Comparison of ENCODE assay signal across 8 cellular contexts in genomic region chrX:74383611-74384010, GRCh38. TPM values are rescaled to one million over a fixed set of nuclear protein-coding genes. Genes with fewer than 3 reads are reported as not detected.
DNase-seq lines count a peak whose midpoint lies in the region; ATAC-seq and TF ChIP-seq lines count a peak whose summit lies in the region.

No MANE protein-coding gene starts in this region.

- H3K27me3 ChIP-seq in Caco-2 (replicated peaks; ENCODE audit: control insufficient read depth, insufficient read depth, low read length), result no peaks in the 10 kb centered on the region

- DNase-seq in Caco-2 (peak; percentile 25 to 33), NCI-H82 treated with DMSO at 0.1 percent for 48 hours (lab: John Stamatoyannopoulos, UW; ENCODE audit: unreplicated experiment) (peak; percentile 2), cerebellum (ENCODE audit: low spot score) (peak; percentile 17), left kidney (ENCODE audit: low read depth, low spot score) (peak; percentile 66), middle frontal gyrus (ENCODE audit: extremely low spot score, low spot score) (no peak)

- CTCF ChIA-PET in Caco-2 (lab: Charles Lee), result no interaction called here

- H3K27me3 Mint-ChIP-seq in Caco-2 (ENCODE audit: insufficient read depth, unreplicated experiment), result no peaks in the 10 kb centered on the region

- no peaks in the 10 kb centered on the region for H3K9me3 ChIP-seq in Caco-2

- H3K4me1 Mint-ChIP-seq in Caco-2 (ENCODE audit: low read depth, unreplicated experiment), result no peaks in the 10 kb centered on the region

- no peaks in the 10 kb centered on the region for H3K9me3 Mint-ChIP-seq in Caco-2 (ENCODE audit: unreplicated experiment)

- intact Hi-C loops in Caco-2 (cut with micrococcal nuclease; ENCODE audit: unreplicated experiment), result loop anchor here (1.0 to 5.0 kb wide), 3 partner anchors 75 to 167 kb away; no protein-coding TSS in a partner anchor

- H3K4me3 Mint-ChIP-seq in Caco-2 (ENCODE audit: unreplicated experiment), result no peak overlapping the region

- POLR2A ChIA-PET in Caco-2 (lab: Charles Lee), result no interaction called here

- no peaks in the 10 kb centered on the region for H3K36me3 ChIP-seq in Caco-2 (ENCODE audit: control insufficient read depth, insufficient read depth, low read length)

- H3K4me1 ChIP-seq in Caco-2, result no peaks in the 10 kb centered on the region

- peak in 1 of 2 experiments; percentile 56 for TF ChIP-seq CTCF in Caco-2 (IDR thresholded peaks at IDR 0.05; ENCODE audit: insufficient read depth in 1 of 2, low read depth in 1 of 2, low read length in 1 of 2, severe bottlenecking in 1 of 2, unreplicated experiment in 1 of 2)

- H3K4me3 ChIP-seq in Caco-2 (ENCODE audit: low read depth, low read length), result no peak overlapping the region

- H3K36me3 Mint-ChIP-seq in Caco-2 (ENCODE audit: insufficient read depth, unreplicated experiment), result no peaks in the 10 kb centered on the region

- H3K27ac Mint-ChIP-seq in Caco-2 (ENCODE audit: unreplicated experiment), result no peak overlapping the region

- no TSS peak for BruUV-seq in Caco-2 (replicated peaks; lab: Mats Ljungman, UMichigan)

- ATAC-seq in GM21786 (IDR thresholded peaks at IDR 0.05; ENCODE audit: unreplicated experiment) (peak; percentile 43), HG03139 (IDR thresholded peaks at IDR 0.05; ENCODE audit: unreplicated experiment) (no peak), GM18502 (IDR thresholded peaks at IDR 0.05; ENCODE audit: poor library complexity, unreplicated experiment) (no peak)

RNA-seq across cellular contexts. Expression of gene SLC16A2, which starts 37.7 kb away (rescaled TPM):
- total RNA-seq in Caco-2 (2022), result 0.34 and 0.58 TPM in 2 replicates
- total RNA-seq in cerebellum, result 17.9 TPM

Comparison
In these comparisons a context has a peak if more than half of its experiments do, and no peak if none do; other contexts are left out.
1. RNA of gene SLC16A2, which starts 37.7 kb away (total RNA-seq): 17.9 TPM in cerebellum (single experiment); 0.34 to 0.58 TPM in Caco-2; every median in the first group is over 10 times any median in the second.